Comparison of ENCODE assay signal across 1 cellular context in the genomic region with DNA sequence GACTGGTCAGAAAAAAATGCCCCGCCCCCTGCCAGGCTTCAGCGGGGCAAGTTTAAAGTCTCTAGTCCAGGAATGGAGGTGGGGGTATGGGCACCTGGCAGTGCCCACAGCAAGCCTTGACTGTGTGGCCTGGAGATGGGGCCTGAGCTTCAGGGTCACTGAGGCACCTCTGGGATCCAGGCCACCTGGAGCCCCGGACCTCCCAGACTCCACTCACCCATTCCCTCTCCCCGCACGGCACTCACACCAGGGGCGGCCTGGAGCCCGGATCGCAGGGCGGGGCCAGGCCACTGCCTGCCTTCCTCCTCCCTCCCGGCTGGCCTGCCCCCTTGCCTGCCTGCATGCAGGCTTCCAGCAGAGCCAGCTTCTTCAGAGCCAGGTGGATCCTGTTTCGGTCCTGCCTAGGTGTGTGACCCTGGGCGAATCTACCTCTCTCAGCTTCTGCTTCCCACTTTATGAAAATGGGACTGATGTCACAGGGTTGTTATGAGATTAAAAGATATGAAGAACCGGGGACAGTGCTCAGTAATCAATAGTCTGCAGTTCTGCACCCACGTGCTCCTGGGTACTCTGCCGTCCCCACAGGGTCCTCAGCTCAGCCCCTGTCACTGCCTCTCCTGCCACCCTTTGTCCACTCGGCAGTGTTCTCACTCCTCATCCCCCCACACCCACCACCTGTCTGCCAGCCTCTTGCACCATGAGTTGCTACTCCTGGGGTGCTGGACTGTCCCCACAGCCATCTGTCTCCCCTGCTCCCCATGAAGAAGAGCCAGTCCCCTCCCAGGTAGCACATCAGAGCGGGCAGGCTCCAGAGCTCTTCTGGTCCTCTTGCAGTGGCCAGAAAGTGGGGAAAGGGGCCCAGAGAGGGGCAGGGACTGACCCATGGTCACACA.
TF ChIP-seq lines count a peak whose summit lies in the region.

No MANE protein-coding gene starts in this region.

TF ChIP-seq in K562, 482 proteins besides CTCF, POLR2A, EP300 and RAD21 (continued from another document):
- TF ChIP-seq HBP1 (CRISPR knock-in tag; IDR thresholded peaks at IDR 0.05): no peak
- TF ChIP-seq CTBP1 (IDR thresholded peaks at IDR 0.05; ENCODE audit: borderline replicate concordance): peak; percentile 49; the same call in 1 of the 2 replicates
- no peak for TF ChIP-seq NCOR1 (IDR thresholded peaks at IDR 0.05)
- TF ChIP-seq CHD4 (IDR thresholded peaks at IDR 0.05; ENCODE audit: insufficient read depth, insufficient replicate concordance, low read depth, low read length, poor library complexity, severe bottlenecking): no peak
- TF ChIP-seq ZNF24 (IDR thresholded peaks at IDR 0.05): no peak
- 0 out of 2 replicates have a peak, but pooled peaks have one; percentile 53 for TF ChIP-seq SUPT5H (IDR thresholded peaks at IDR 0.05)
- no peak for TF ChIP-seq ZNF184 (CRISPR knock-in tag; IDR thresholded peaks at IDR 0.05)
- no peak for TF ChIP-seq DMBX1 (CRISPR knock-in tag; IDR thresholded peaks at IDR 0.05; ENCODE audit: borderline replicate concordance)
- peak; percentile 10; the same call in 1 of the 2 replicates for TF ChIP-seq MAX (CRISPR knock-in tag; IDR thresholded peaks at IDR 0.05)
- no peak for TF ChIP-seq TEAD4 (IDR thresholded peaks at IDR 0.05; ENCODE audit: low read length)
- TF ChIP-seq TEAD4 (CRISPR knock-in tag; IDR thresholded peaks at IDR 0.05; ENCODE audit: borderline replicate concordance): no peak
- no peak for TF ChIP-seq ZNF354B (CRISPR knock-in tag; IDR thresholded peaks at IDR 0.05)
- TF ChIP-seq NR3C1 (CRISPR knock-in tag; IDR thresholded peaks at IDR 0.05): no peak
- TF ChIP-seq MTA3 (IDR thresholded peaks at IDR 0.05; ENCODE audit: borderline replicate concordance): 0 out of 2 replicates have a peak, but pooled peaks have one; percentile 39
- TF ChIP-seq CHD1 (IDR thresholded peaks at IDR 0.05; ENCODE audit: low read length): no peak
- TF ChIP-seq SRF (CRISPR knock-in tag; IDR thresholded peaks at IDR 0.05): peak in 1 of 2 experiments; percentile 26; a peak in 1 of 4 replicates
- TF ChIP-seq CCNT2 (IDR thresholded peaks at IDR 0.05; ENCODE audit: borderline replicate concordance, extremely low read depth, insufficient read length, low read depth, low read length): peak; percentile 18
- TF ChIP-seq CXXC5 (CRISPR knock-in tag; IDR thresholded peaks at IDR 0.05): 0 out of 2 replicates have a peak, but pooled peaks have one; percentile 11
- TF ChIP-seq POLR2G (IDR thresholded peaks at IDR 0.05; ENCODE audit: low read depth, low read length): peak; percentile 66
- no peak for TF ChIP-seq ZNF280A (IDR thresholded peaks at IDR 0.05; ENCODE audit: low read depth, partially characterized antibody)
- TF ChIP-seq ETV1 (tag; conservative IDR thresholded peaks at IDR 0.05; ENCODE audit: low read depth): no peak
- TF ChIP-seq MTF1 (CRISPR knock-in tag; IDR thresholded peaks at IDR 0.05; ENCODE audit: borderline replicate concordance): no peak
- TF ChIP-seq RBM25 (IDR thresholded peaks at IDR 0.05; ENCODE audit: low read depth, low read length, severe bottlenecking): peak; percentile 82
- TF ChIP-seq LEF1 (IDR thresholded peaks at IDR 0.05): no peak
- no peak for TF ChIP-seq KDM5B (IDR thresholded peaks at IDR 0.05; ENCODE audit: insufficient replicate concordance, low read depth, low read length)
- TF ChIP-seq, protein P1, sequence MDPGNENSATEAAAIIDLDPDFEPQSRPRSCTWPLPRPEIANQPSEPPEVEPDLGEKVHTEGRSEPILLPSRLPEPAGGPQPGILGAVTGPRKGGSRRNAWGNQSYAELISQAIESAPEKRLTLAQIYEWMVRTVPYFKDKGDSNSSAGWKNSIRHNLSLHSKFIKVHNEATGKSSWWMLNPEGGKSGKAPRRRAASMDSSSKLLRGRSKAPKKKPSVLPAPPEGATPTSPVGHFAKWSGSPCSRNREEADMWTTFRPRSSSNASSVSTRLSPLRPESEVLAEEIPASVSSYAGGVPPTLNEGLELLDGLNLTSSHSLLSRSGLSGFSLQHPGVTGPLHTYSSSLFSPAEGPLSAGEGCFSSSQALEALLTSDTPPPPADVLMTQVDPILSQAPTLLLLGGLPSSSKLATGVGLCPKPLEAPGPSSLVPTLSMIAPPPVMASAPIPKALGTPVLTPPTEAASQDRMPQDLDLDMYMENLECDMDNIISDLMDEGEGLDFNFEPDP (CRISPR knock-in tag; IDR thresholded peaks at IDR 0.05): no peak
- TF ChIP-seq VEZF1 (CRISPR knock-in tag; IDR thresholded peaks at IDR 0.05): peak; percentile 52
- TF ChIP-seq LCOR (CRISPR knock-in tag; IDR thresholded peaks at IDR 0.05): no peak
- peak; percentile 16; the same call in 1 of the 2 replicates for TF ChIP-seq ARID1B (IDR thresholded peaks at IDR 0.05)
- TF ChIP-seq FOXK2 (conservative IDR thresholded peaks at IDR 0.05 in 1 of 2, IDR thresholded peaks at IDR 0.05 in 1 of 2; ENCODE audit: low read depth in 2 of 2): no peak
- no peak for TF ChIP-seq NCOA6 (IDR thresholded peaks at IDR 0.05)
- TF ChIP-seq POLR2AphosphoS5 (IDR thresholded peaks at IDR 0.05; ENCODE audit: control insufficient read depth, insufficient read depth, low read depth, low read length): 0 out of 2 replicates have a peak, but pooled peaks have one; percentile 22
- no peak for TF ChIP-seq FOS (IDR thresholded peaks at IDR 0.05; ENCODE audit: extremely low read depth, insufficient read length)
- no peak for TF ChIP-seq ZNF347 (CRISPR knock-in tag; IDR thresholded peaks at IDR 0.05; ENCODE audit: low read depth)
- TF ChIP-seq USF2 (CRISPR knock-in tag; IDR thresholded peaks at IDR 0.05): peak; percentile 32; the same call in 1 of the 2 replicates
- TF ChIP-seq KLF13 (tag; IDR thresholded peaks at IDR 0.05; ENCODE audit: borderline replicate concordance, low read depth): no peak
- TF ChIP-seq ZNF696 (CRISPR knock-in tag; conservative IDR thresholded peaks at IDR 0.05): no peak
- TF ChIP-seq SP1 (CRISPR knock-in tag; IDR thresholded peaks at IDR 0.05): no peak
- TF ChIP-seq ZNF212 (CRISPR knock-in tag; IDR thresholded peaks at IDR 0.05): no peak
- peak; percentile 79 for TF ChIP-seq ZNF316 (IDR thresholded peaks at IDR 0.05)
- no peak for TF ChIP-seq BRCA1 (IDR thresholded peaks at IDR 0.05)
- no peak for TF ChIP-seq BRCA1 (CRISPR knock-in tag; IDR thresholded peaks at IDR 0.05)
- TF ChIP-seq NELFE (IDR thresholded peaks at IDR 0.05; ENCODE audit: insufficient read depth, insufficient read length): no peak
- peak; percentile 4; the same call in 1 of the 2 replicates for TF ChIP-seq MYNN (IDR thresholded peaks at IDR 0.05)
- no peak for TF ChIP-seq MYNN (CRISPR knock-in tag; IDR thresholded peaks at IDR 0.05)
- no peak for TF ChIP-seq ARHGAP35 (IDR thresholded peaks at IDR 0.05; ENCODE audit: partially characterized antibody)
- no peak for TF ChIP-seq ETV5 (CRISPR knock-in tag; IDR thresholded peaks at IDR 0.05; ENCODE audit: low read depth)
- TF ChIP-seq NR4A1 (CRISPR knock-in tag; IDR thresholded peaks at IDR 0.05): peak; percentile 11; the same call in 1 of the 2 replicates
- TF ChIP-seq NR4A1 (tag; IDR thresholded peaks at IDR 0.05): no peak
- TF ChIP-seq RB1 (IDR thresholded peaks at IDR 0.05; ENCODE audit: low read depth): peak; percentile 48; the same call in 1 of the 2 replicates
- TF ChIP-seq, protein P2, sequence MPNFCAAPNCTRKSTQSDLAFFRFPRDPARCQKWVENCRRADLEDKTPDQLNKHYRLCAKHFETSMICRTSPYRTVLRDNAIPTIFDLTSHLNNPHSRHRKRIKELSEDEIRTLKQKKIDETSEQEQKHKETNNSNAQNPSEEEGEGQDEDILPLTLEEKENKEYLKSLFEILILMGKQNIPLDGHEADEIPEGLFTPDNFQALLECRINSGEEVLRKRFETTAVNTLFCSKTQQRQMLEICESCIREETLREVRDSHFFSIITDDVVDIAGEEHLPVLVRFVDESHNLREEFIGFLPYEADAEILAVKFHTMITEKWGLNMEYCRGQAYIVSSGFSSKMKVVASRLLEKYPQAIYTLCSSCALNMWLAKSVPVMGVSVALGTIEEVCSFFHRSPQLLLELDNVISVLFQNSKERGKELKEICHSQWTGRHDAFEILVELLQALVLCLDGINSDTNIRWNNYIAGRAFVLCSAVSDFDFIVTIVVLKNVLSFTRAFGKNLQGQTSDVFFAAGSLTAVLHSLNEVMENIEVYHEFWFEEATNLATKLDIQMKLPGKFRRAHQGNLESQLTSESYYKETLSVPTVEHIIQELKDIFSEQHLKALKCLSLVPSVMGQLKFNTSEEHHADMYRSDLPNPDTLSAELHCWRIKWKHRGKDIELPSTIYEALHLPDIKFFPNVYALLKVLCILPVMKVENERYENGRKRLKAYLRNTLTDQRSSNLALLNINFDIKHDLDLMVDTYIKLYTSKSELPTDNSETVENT (CRISPR knock-in tag; IDR thresholded peaks at IDR 0.05): 0 out of 2 replicates have a peak, but pooled peaks have one; percentile 13
- TF ChIP-seq POLR2AphosphoS2 (IDR thresholded peaks at IDR 0.05; ENCODE audit: low read length): peak; percentile 31; the same call in 1 of the 2 replicates
